Comparison of ENCODE assay signal across 27 cellular contexts in the genomic region with DNA sequence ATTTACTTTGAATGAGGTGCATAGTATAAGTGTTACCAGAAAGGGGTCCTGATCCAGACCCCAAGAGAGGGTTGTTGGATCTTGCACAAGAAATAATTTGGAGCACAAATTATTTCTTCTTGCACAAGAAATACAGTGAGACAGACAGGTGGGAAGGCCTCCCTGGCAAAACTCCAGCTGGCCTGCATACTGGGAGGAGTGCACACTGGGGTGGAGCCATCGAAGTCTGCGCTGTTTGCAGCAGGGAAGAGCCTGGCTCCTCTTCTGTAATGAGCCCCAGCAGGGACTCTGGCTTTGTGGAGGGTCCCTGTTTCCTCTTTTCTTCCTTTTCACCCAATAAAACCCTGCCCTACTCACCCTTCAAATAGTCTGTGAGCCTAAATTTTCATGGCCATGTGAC.
A peak's percentile ranks its signal among the peaks of the same experiment; 100 is the strongest.
DNase-seq lines count a peak whose midpoint lies in the region; ATAC-seq, FAIRE-seq and TF ChIP-seq lines count a peak whose summit lies in the region.
"Had no signal": no experiment of that assay in that cellular context is flagged by ENCODE, and none has a peak within 500 bp of the region (broad histone marks: within the 10 kb centered on the region; RNA-seq: fewer than 3 reads in every experiment).

No MANE protein-coding gene starts in this region.

- H3K27ac Mint-ChIP-seq in nephron progenitor cell = peak overlapping the region; percentile 12
- H3K27ac Mint-ChIP-seq: activated CD4-positive, alpha-beta memory T cell treated with anti-CD3 and anti-CD28 coated beads for 36 hours; activated naive CD8-positive, alpha-beta T cell; T-cell had no signal

- H3K4me1 Mint-ChIP-seq in nephron progenitor cell = no peaks in the 10 kb centered on the region
- H3K4me1 Mint-ChIP-seq: T-cell had no signal

- no peaks in the 10 kb centered on the region for H3K27me3 ChIP-seq in pancreas
- H3K27me3 ChIP-seq: cardiac muscle cell, SJCRH30, tibial nerve had no signal

- no peak for FAIRE-seq in pancreas (lab: Jason Lieb, UNC)
- FAIRE-seq: G401.6, kidney, TTC549 had no signal

- H3K27me3 Mint-ChIP-seq in nephron progenitor cell (ENCODE audit: low read depth, poor library complexity) = peaks cover 20% of the 10 kb centered on the region
- H3K27me3 Mint-ChIP-seq: activated CD4-positive, alpha-beta memory T cell treated with anti-CD3 and anti-CD28 coated beads for 36 hours had no signal

- H3K4me3 Mint-ChIP-seq in nephron progenitor cell = no peak overlapping the region
- H3K4me3 Mint-ChIP-seq: activated CD4-positive, alpha-beta memory T cell treated with anti-CD3 and anti-CD28 coated beads for 36 hours; activated naive CD8-positive, alpha-beta T cell; T-cell had no signal

- no peaks in the 10 kb centered on the region for H3K9me3 ChIP-seq in pancreas
- H3K9me3 ChIP-seq: psoas muscle, SJCRH30 had no signal

- H3K4me3 ChIP-seq in pancreas = no peak overlapping the region
- H3K4me3 ChIP-seq: cardiac muscle cell, lung, psoas muscle, SJCRH30, tibial nerve had no signal

- ATAC-seq in esophagus mucosa = no peak
- ATAC-seq in pancreas = no peak
- ATAC-seq: activated CD4-positive, CD25-positive, alpha-beta regulatory T cell treated with anti-CD3 and anti-CD28 coated beads, Interleukin-2, amount 50 U/mL, for 24 hours; Panc1; psoas muscle; T-cell had no signal

- H3K9me3 Mint-ChIP-seq in nephron progenitor cell = peaks cover 19% of the 10 kb centered on the region

- H3K36me3 Mint-ChIP-seq in nephron progenitor cell (ENCODE audit: low read depth) = no peaks in the 10 kb centered on the region
- H3K36me3 Mint-ChIP-seq: activated CD4-positive, alpha-beta memory T cell treated with anti-CD3 and anti-CD28 coated beads for 36 hours; activated naive CD8-positive, alpha-beta T cell; T-cell had no signal

- no peak overlapping the region for H3K27ac ChIP-seq in pancreas
- H3K27ac ChIP-seq: 22Rv1, cardiac muscle cell, psoas muscle, SJCRH30, tibial nerve had no signal

- H3K4me1 ChIP-seq in pancreas = no peaks in the 10 kb centered on the region
- H3K4me1 ChIP-seq: psoas muscle, SJCRH30, tibial nerve had no signal

- no peaks in the 10 kb centered on the region for H3K36me3 ChIP-seq in pancreas
- H3K36me3 ChIP-seq: cardiac muscle cell, SJCRH30, tibial nerve had no signal

- intact Hi-C loops in pancreas (cut with DNase I) = no loop called here

- peak; percentile 30 for DNase-seq in DMS53 (lab: John Stamatoyannopoulos, UW)
- DNase-seq in DMS53 treated with DMSO at 0.1 percent for 48 hours (lab: John Stamatoyannopoulos, UW; ENCODE audit: unreplicated experiment) = no peak
- DNase-seq in NCI-H2029 treated with DMSO at 0.1 percent for 48 hours (lab: John Stamatoyannopoulos, UW) = peak; percentile 64
- DNase-seq in NCI-H510A treated with DMSO at 0.1 percent for 48 hours (lab: John Stamatoyannopoulos, UW) = peak; percentile 79
- no peak for DNase-seq in nephron progenitor cell
- DNase-seq in pancreas = no peak
- no peak for DNase-seq in middle frontal gyrus (ENCODE audit: extremely low spot score, low spot score)
- DNase-seq: activated CD4-positive, alpha-beta memory T cell treated with anti-CD3 and anti-CD28 coated beads for 36 hours; aorta; dermis blood vessel endothelial cell; GOT3; KG1; kidney; NCI-H226; psoas muscle; T-cell had no signal

- 63 to 70% methylated on average over 2 of the region's 2 CpGs for WGBS in pancreas, 2 donors

- TF ChIP-seq CTCF in nephron progenitor cell (IDR thresholded peaks at IDR 0.05) (no peak), pancreas (IDR thresholded peaks at IDR 0.05) (no peak)

Comparison
In these comparisons a context has a peak if more than half of its experiments do, and no peak if none do; other contexts are left out.
1. DNase-seq: peak in DMS53 (single experiment), NCI-H2029 treated with DMSO at 0.1 percent for 48 hours (single experiment) and NCI-H510A treated with DMSO at 0.1 percent for 48 hours (single experiment); none in DMS53 treated with DMSO at 0.1 percent for 48 hours (single experiment), nephron progenitor cell (single experiment), pancreas (0 of 6) and middle frontal gyrus (single experiment).